In genomic region chr4:76252271-76252653, GRCh38 we compare ENCODE assay signal across 11 cellular contexts. TPM values are rescaled to one million over a fixed set of nuclear protein-coding genes. Genes with fewer than 3 reads are reported as not detected.
DNase-seq lines count a peak whose midpoint lies in the region; ATAC-seq and TF ChIP-seq lines count a peak whose summit lies in the region.
"Had no signal": no experiment of that assay in that cellular context is flagged by ENCODE, and none has a peak within 500 bp of the region (broad histone marks: within the 10 kb centered on the region; RNA-seq: fewer than 3 reads in every experiment).

No MANE protein-coding gene starts in this region.

- no peaks in the 10 kb centered on the region for H3K9me3 Mint-ChIP-seq in activated CD8-positive, alpha-beta T cell treated with anti-CD3 and anti-CD28 coated beads for 36 hours
- H3K9me3 Mint-ChIP-seq in activated CD8-positive, alpha-beta T cell treated with anti-CD3 and anti-CD28 coated beads, Interleukin-2, amount 10 ng/mL, durations not matched to agents 7 days and 5 days (ENCODE audit: insufficient read depth) = no peaks in the 10 kb centered on the region
- H3K9me3 Mint-ChIP-seq in natural killer cell treated with Interleukin-12 subunit alpha and Interleukin-12 subunit beta and Interleukin-15 and Interleukin-18, amount 100 ng/mL, for 72 hours = no peaks in the 10 kb centered on the region
- H3K9me3 Mint-ChIP-seq: activated naive CD8-positive, alpha-beta T cell treated with anti-CD3 and anti-CD28 coated beads, Interleukin-2, amount 10 ng/mL, durations not matched to agents 7 days and 5 days had no signal

- H3K27ac ChIP-seq in ectodermal cell (ENCODE audit: insufficient read depth, low read depth, low read length, poor library complexity, severe bottlenecking) (no peak overlapping the region), tibial nerve (no peak overlapping the region)

- no peak for DNase-seq in activated CD8-positive, alpha-beta T cell treated with anti-CD3 and anti-CD28 coated beads for 36 hours
- DNase-seq in activated CD8-positive, alpha-beta T cell treated with anti-CD3 and anti-CD28 coated beads, Interleukin-2, amount 10 ng/mL, durations not matched to agents 7 days and 5 days = no peak
- no peak for DNase-seq in natural killer cell treated with Interleukin-12 subunit alpha and Interleukin-12 subunit beta and Interleukin-15 and Interleukin-18, amount 100 ng/mL, for 72 hours (ENCODE audit: low spot score)
- DNase-seq in tibial nerve (ENCODE audit: low spot score in 2 of 2) = no peak
- DNase-seq in activated naive CD4-positive, alpha-beta T cell treated with Interleukin-2 at 50 U/mL for 16 hours = no peak
- no peak for DNase-seq in effector CD8-positive, alpha-beta T cell (lab: John Stamatoyannopoulos, UW)
- DNase-seq: activated CD4-positive, CD25-positive, alpha-beta regulatory T cell treated with anti-CD3 and anti-CD28 coated beads, Interleukin-2, amount 50 U/mL, for 72 hours; GF-D8 had no signal

- H3K36me3 Mint-ChIP-seq in activated CD8-positive, alpha-beta T cell treated with anti-CD3 and anti-CD28 coated beads for 36 hours (ENCODE audit: low read depth) = no peaks in the 10 kb centered on the region
- H3K36me3 Mint-ChIP-seq in activated CD8-positive, alpha-beta T cell treated with anti-CD3 and anti-CD28 coated beads, Interleukin-2, amount 10 ng/mL, durations not matched to agents 7 days and 5 days (ENCODE audit: low read depth) = no peaks in the 10 kb centered on the region
- H3K36me3 Mint-ChIP-seq in natural killer cell treated with Interleukin-12 subunit alpha and Interleukin-12 subunit beta and Interleukin-15 and Interleukin-18, amount 100 ng/mL, for 72 hours = no peaks in the 10 kb centered on the region
- H3K36me3 Mint-ChIP-seq: activated naive CD8-positive, alpha-beta T cell treated with anti-CD3 and anti-CD28 coated beads, Interleukin-2, amount 10 ng/mL, durations not matched to agents 7 days and 5 days had no signal

- H3K4me3 ChIP-seq in ectodermal cell (ENCODE audit: insufficient read depth, low read depth, low read length) (peak overlapping the region; percentile 64), tibial nerve (peak overlapping the region in 3 of 4 donors; percentile 44 to 68 (median 51))

- H3K4me3 Mint-ChIP-seq in activated CD8-positive, alpha-beta T cell treated with anti-CD3 and anti-CD28 coated beads for 36 hours = peak overlapping the region; percentile 61
- no peak overlapping the region for H3K4me3 Mint-ChIP-seq in activated CD8-positive, alpha-beta T cell treated with anti-CD3 and anti-CD28 coated beads, Interleukin-2, amount 10 ng/mL, durations not matched to agents 7 days and 5 days
- peak overlapping the region; percentile 18 for H3K4me3 Mint-ChIP-seq in natural killer cell treated with Interleukin-12 subunit alpha and Interleukin-12 subunit beta and Interleukin-15 and Interleukin-18, amount 100 ng/mL, for 72 hours

- TF ChIP-seq EP300 in tibial nerve (IDR thresholded peaks at IDR 0.05) = no peak

- peaks cover 59% of the 10 kb centered on the region for H3K27me3 Mint-ChIP-seq in activated CD8-positive, alpha-beta T cell treated with anti-CD3 and anti-CD28 coated beads for 36 hours
- H3K27me3 Mint-ChIP-seq in activated CD8-positive, alpha-beta T cell treated with anti-CD3 and anti-CD28 coated beads, Interleukin-2, amount 10 ng/mL, durations not matched to agents 7 days and 5 days (ENCODE audit: low read depth) = peaks cover 47% of the 10 kb centered on the region
- H3K27me3 Mint-ChIP-seq in natural killer cell treated with Interleukin-12 subunit alpha and Interleukin-12 subunit beta and Interleukin-15 and Interleukin-18, amount 100 ng/mL, for 72 hours = peaks cover 51 to 73% of the 10 kb centered on the region in 2 donors

- whole genome bisulfite sequencing in ectodermal cell, 2 experiments = 84 to 91% methylated on average over 8 of the region's 8 CpGs
- WGBS in tibial nerve, 2 donors = 81 to 88% methylated on average over 8 of the region's 8 CpGs

- POLR2A ChIA-PET in activated CD8-positive, alpha-beta T cell treated with anti-CD3 and anti-CD28 coated beads for 36 hours (lab: Charles Lee) = no interaction called here
- POLR2A ChIA-PET in activated CD8-positive, alpha-beta T cell treated with anti-CD3 and anti-CD28 coated beads, Interleukin-2, amount 10 ng/mL, durations not matched to agents 7 days and 5 days (lab: Charles Lee) = no interaction called here

- H3K27me3 ChIP-seq in ectodermal cell (ENCODE audit: control insufficient read depth, insufficient read depth, low read length, poor library complexity, severe bottlenecking) = peaks cover 28% of the 10 kb centered on the region
- peaks cover 0 to 13% of the 10 kb centered on the region in 2 donors for H3K27me3 ChIP-seq in tibial nerve

- TF ChIP-seq POLR2A in tibial nerve (IDR thresholded peaks at IDR 0.05) = no peak

- ATAC-seq in activated CD8-positive, alpha-beta T cell treated with anti-CD3 and anti-CD28 coated beads for 36 hours = no peak
- ATAC-seq in activated CD8-positive, alpha-beta T cell treated with anti-CD3 and anti-CD28 coated beads, Interleukin-2, amount 10 ng/mL, durations not matched to agents 7 days and 5 days = no peak
- ATAC-seq in natural killer cell treated with Interleukin-12 subunit alpha and Interleukin-12 subunit beta and Interleukin-15 and Interleukin-18, amount 100 ng/mL, for 72 hours = no peak
- no peak for ATAC-seq in HG03469 (IDR thresholded peaks at IDR 0.05; ENCODE audit: unreplicated experiment)

- no peaks in the 10 kb centered on the region for H3K36me3 ChIP-seq in ectodermal cell (ENCODE audit: control insufficient read depth, insufficient read depth, low read length)
- H3K36me3 ChIP-seq in tibial nerve = no peaks in the 10 kb centered on the region

- CTCF ChIA-PET in activated CD8-positive, alpha-beta T cell treated with anti-CD3 and anti-CD28 coated beads for 36 hours (lab: Charles Lee) = interaction anchor here (2.6 to 5.0 kb wide), 3 partner anchors 18 to 126 kb away, joined by 6 to 29 read pairs (median 17); no protein-coding TSS in a partner anchor
- CTCF ChIA-PET in activated CD8-positive, alpha-beta T cell treated with anti-CD3 and anti-CD28 coated beads, Interleukin-2, amount 10 ng/mL, durations not matched to agents 7 days and 5 days (lab: Charles Lee) = interaction anchor here (1.1 to 1.2 kb wide), 2 partner anchors 72 to 256 kb away, joined by 3 to 4 read pairs; no protein-coding TSS in a partner anchor

- H3K27ac Mint-ChIP-seq in activated CD8-positive, alpha-beta T cell treated with anti-CD3 and anti-CD28 coated beads for 36 hours = no peak overlapping the region
- H3K27ac Mint-ChIP-seq in activated CD8-positive, alpha-beta T cell treated with anti-CD3 and anti-CD28 coated beads, Interleukin-2, amount 10 ng/mL, durations not matched to agents 7 days and 5 days = no peak overlapping the region
- no peak overlapping the region for H3K27ac Mint-ChIP-seq in natural killer cell treated with Interleukin-12 subunit alpha and Interleukin-12 subunit beta and Interleukin-15 and Interleukin-18, amount 100 ng/mL, for 72 hours
- H3K27ac Mint-ChIP-seq: activated naive CD8-positive, alpha-beta T cell treated with anti-CD3 and anti-CD28 coated beads, Interleukin-2, amount 10 ng/mL, durations not matched to agents 7 days and 5 days had no signal

- peaks cover 6% of the 10 kb centered on the region for H3K4me1 Mint-ChIP-seq in activated CD8-positive, alpha-beta T cell treated with anti-CD3 and anti-CD28 coated beads for 36 hours (ENCODE audit: low read depth)
- peaks cover 9% of the 10 kb centered on the region for H3K4me1 Mint-ChIP-seq in activated CD8-positive, alpha-beta T cell treated with anti-CD3 and anti-CD28 coated beads, Interleukin-2, amount 10 ng/mL, durations not matched to agents 7 days and 5 days (ENCODE audit: low read depth)
- peaks cover 7 to 8% of the 10 kb centered on the region in 2 donors for H3K4me1 Mint-ChIP-seq in natural killer cell treated with Interleukin-12 subunit alpha and Interleukin-12 subunit beta and Interleukin-15 and Interleukin-18, amount 100 ng/mL, for 72 hours (ENCODE audit: low read depth in 2 of 2)

- H3K9me3 ChIP-seq in ectodermal cell (ENCODE audit: control insufficient read depth, low read length) (no peaks in the 10 kb centered on the region), tibial nerve (no peaks in the 10 kb centered on the region)

- peaks cover 6% of the 10 kb centered on the region for H3K4me1 ChIP-seq in ectodermal cell (ENCODE audit: control insufficient read depth, insufficient read depth, low read length)
- peaks cover 0 to 18% (median 2%) of the 10 kb centered on the region in 4 donors for H3K4me1 ChIP-seq in tibial nerve

- intact Hi-C loops in activated CD8-positive, alpha-beta T cell treated with anti-CD3 and anti-CD28 coated beads for 36 hours (cut with micrococcal nuclease) = no loop called here

- no peak for TF ChIP-seq CTCF in activated CD8-positive, alpha-beta T cell treated with anti-CD3 and anti-CD28 coated beads for 36 hours (IDR thresholded peaks at IDR 0.05)
- no peak for TF ChIP-seq CTCF in tibial nerve (IDR thresholded peaks at IDR 0.05)

RNA-seq across cellular contexts. Expression of gene FAM47E, which starts 0.7 kb away (rescaled TPM):
- total RNA-seq in activated CD8-positive, alpha-beta T cell treated with anti-CD3 and anti-CD28 coated beads for 36 hours = not detected
- not detected for total RNA-seq in activated CD8-positive, alpha-beta T cell treated with anti-CD3 and anti-CD28 coated beads, Interleukin-2, amount 10 ng/mL, durations not matched to agents 7 days and 5 days
- polyA plus RNA-seq in ectodermal cell (2013, experiment 1 of 4) = 3.6 TPM
- polyA plus RNA-seq in ectodermal cell (2013, experiment 2 of 4) = 6.2 TPM
- 6.3 TPM for polyA plus RNA-seq in ectodermal cell (2013, experiment 3 of 4)
- polyA plus RNA-seq in ectodermal cell (2013, experiment 4 of 4) = 10.7 TPM
- total RNA-seq in natural killer cell treated with Interleukin-12 subunit alpha and Interleukin-12 subunit beta and Interleukin-15 and Interleukin-18, amount 100 ng/mL, for 72 hours = not detected
- total RNA-seq in tibial nerve = 1 to 10 TPM in 3 of 4 donors, under 1 TPM in 1; 0.30 to 4.6 (median 1.5) TPM

RNA-seq across cellular contexts. Expression of gene SCARB2, which starts 38.6 kb away (rescaled TPM):
- 1 to 10 TPM; 2.6 to 3.1 TPM for total RNA-seq in activated CD8-positive, alpha-beta T cell treated with anti-CD3 and anti-CD28 coated beads for 36 hours
- 10 to 100 TPM in 1 of 2 experiments, 1 to 10 TPM in 1; 8.6 to 10.7 TPM for total RNA-seq in activated CD8-positive, alpha-beta T cell treated with anti-CD3 and anti-CD28 coated beads, Interleukin-2, amount 10 ng/mL, durations not matched to agents 7 days and 5 days
- 88.3 TPM for polyA plus RNA-seq in ectodermal cell (2013, experiment 1 of 4)
- polyA plus RNA-seq in ectodermal cell (2013, experiment 2 of 4) = 98.3 TPM
- polyA plus RNA-seq in ectodermal cell (2013, experiment 3 of 4) = 68.8 TPM
- polyA plus RNA-seq in ectodermal cell (2013, experiment 4 of 4) = 78.1 TPM
- 10 to 100 TPM in 1 of 2 donors, 1 to 10 TPM in 1; 9.9 to 13.9 TPM for total RNA-seq in natural killer cell treated with Interleukin-12 subunit alpha and Interleukin-12 subunit beta and Interleukin-15 and Interleukin-18, amount 100 ng/mL, for 72 hours
- 100 to 1,000 TPM; 126 to 219 (median 143) TPM for total RNA-seq in tibial nerve

RNA-seq across cellular contexts. Expression of gene STBD1, which starts 54.3 kb away (rescaled TPM):
- total RNA-seq in activated CD8-positive, alpha-beta T cell treated with anti-CD3 and anti-CD28 coated beads for 36 hours = under 1 TPM; 0.18 to 0.29 TPM
- 1 to 10 TPM; 1.5 to 1.6 TPM for total RNA-seq in activated CD8-positive, alpha-beta T cell treated with anti-CD3 and anti-CD28 coated beads, Interleukin-2, amount 10 ng/mL, durations not matched to agents 7 days and 5 days
- polyA plus RNA-seq in ectodermal cell (2013, experiment 1 of 4) = 1.9 TPM
- 2.1 TPM for polyA plus RNA-seq in ectodermal cell (2013, experiment 2 of 4)
- polyA plus RNA-seq in ectodermal cell (2013, experiment 3 of 4) = 2.4 TPM
- polyA plus RNA-seq in ectodermal cell (2013, experiment 4 of 4) = 2.0 TPM
- total RNA-seq in natural killer cell treated with Interleukin-12 subunit alpha and Interleukin-12 subunit beta and Interleukin-15 and Interleukin-18, amount 100 ng/mL, for 72 hours = 1 to 10 TPM; 3.6 to 3.9 TPM
- total RNA-seq in tibial nerve = 10 to 100 TPM in 2 of 4 donors, 1 to 10 TPM in 2; 2.3 to 11.1 (median 6.7) TPM

Comparison
In these comparisons a context has a peak if more than half of its experiments do, and no peak if none do; other contexts are left out.
1. RNA of gene SCARB2, which starts 38.6 kb away (total RNA-seq): 126 to 219 TPM in tibial nerve; 9.9 to 13.9 TPM in natural killer cell treated with Interleukin-12 subunit alpha and Interleukin-12 subunit beta and Interleukin-15 and Interleukin-18, amount 100 ng/mL, for 72 hours, 8.6 to 10.7 TPM in activated CD8-positive, alpha-beta T cell treated with anti-CD3 and anti-CD28 coated beads, Interleukin-2, amount 10 ng/mL, durations not matched to agents 7 days and 5 days and 2.6 to 3.1 TPM in activated CD8-positive, alpha-beta T cell treated with anti-CD3 and anti-CD28 coated beads for 36 hours; every median in the first group is over 4 times any median in the second.